Comparison of ENCODE assay signal across 1 cellular context in genomic region chr21:38496224-38496623, GRCh38.
TF ChIP-seq lines count a peak whose summit lies in the region.

No MANE protein-coding gene starts in this region.

TF ChIP-seq in HepG2, 621 proteins besides CTCF, POLR2A, EP300 and RAD21:
- TF ChIP-seq SIX1 (CRISPR knock-in tag; IDR thresholded peaks at IDR 0.05; ENCODE audit: borderline replicate concordance) (no peak), MNT (IDR thresholded peaks at IDR 0.05) (no peak), ZC3H13 (CRISPR knock-in tag; IDR thresholded peaks at IDR 0.05) (no peak), ZFP82 (CRISPR knock-in tag; IDR thresholded peaks at IDR 0.05; ENCODE audit: borderline replicate concordance) (no peak), SNAI1 (CRISPR knock-in tag; IDR thresholded peaks at IDR 0.05; ENCODE audit: borderline replicate concordance) (no peak), ARNT (IDR thresholded peaks at IDR 0.05) (no peak), KDM6A (CRISPR knock-in tag; IDR thresholded peaks at IDR 0.05; ENCODE audit: low read depth) (no peak), SP140L (CRISPR knock-in tag; IDR thresholded peaks at IDR 0.05; ENCODE audit: borderline replicate concordance) (no peak), ARID5B (CRISPR knock-in tag; IDR thresholded peaks at IDR 0.05) (no peak), FOXA3 (CRISPR knock-in tag; IDR thresholded peaks at IDR 0.05) (no peak), ZNF101 (CRISPR knock-in tag; IDR thresholded peaks at IDR 0.05; ENCODE audit: borderline replicate concordance, low read depth) (no peak), PBX2 (CRISPR knock-in tag; IDR thresholded peaks at IDR 0.05) (no peak)
